In the genomic region with DNA sequence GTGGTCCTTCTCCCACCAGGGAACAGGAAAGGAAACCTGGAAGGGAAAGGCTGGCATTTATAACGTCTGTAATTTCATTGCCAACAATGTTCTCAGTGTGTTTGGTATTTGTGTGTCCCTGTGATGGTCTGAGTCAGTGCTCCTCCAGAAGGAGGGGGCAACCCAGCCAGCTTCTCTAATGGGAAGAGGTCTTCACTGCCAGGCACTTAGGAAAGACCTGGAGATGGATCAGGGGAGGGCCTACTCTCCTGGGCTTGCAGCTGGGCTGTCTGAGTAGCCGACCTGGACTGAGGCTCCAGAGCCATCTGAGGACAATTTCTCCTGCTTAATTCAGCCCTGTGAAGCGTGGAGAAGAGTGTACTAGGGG, we compare ENCODE assay signal across 10 cellular contexts. TPM values are rescaled to one million over a fixed set of nuclear protein-coding genes. Genes with fewer than 3 reads are reported as not detected.
DNase-seq lines count a peak whose midpoint lies in the region; ATAC-seq and TF ChIP-seq lines count a peak whose summit lies in the region.
"Had no signal": no experiment of that assay in that cellular context is flagged by ENCODE, and none has a peak within 500 bp of the region (broad histone marks: within the 10 kb centered on the region; RNA-seq: fewer than 3 reads in every experiment).

No MANE protein-coding gene starts in this region.

- H4K20me1 ChIP-seq in PC-9 (ENCODE audit: insufficient read depth) = no peaks in the 10 kb centered on the region

- H3K4me1 ChIP-seq in ascending aorta (peaks cover 2 to 19% of the 10 kb centered on the region in 2 donors), skeletal muscle satellite cell (ENCODE audit: control insufficient read depth, insufficient read depth, low read length) (peaks cover 10% of the 10 kb centered on the region), PC-9 (replicated peaks; ENCODE audit: insufficient read depth) (no peaks in the 10 kb centered on the region)

- CTCF ChIA-PET in PC-9 (lab: Charles Lee) = no interaction called here

- no peak overlapping the region for H3K4me3 ChIP-seq in ascending aorta
- no peak overlapping the region for H3K4me3 ChIP-seq in skeletal muscle satellite cell (ENCODE audit: low read length)
- H3K4me3 ChIP-seq in PC-9 = no peak overlapping the region

- POLR2A ChIA-PET in PC-9 (lab: Charles Lee; ENCODE audit: unreplicated experiment) = no interaction called here

- H3K9me2 ChIP-seq in PC-9 (ENCODE audit: insufficient read depth) = no peaks in the 10 kb centered on the region

- peak; percentile 80 for ATAC-seq in left ventricle myocardium superior
- ATAC-seq in GM19324 (IDR thresholded peaks at IDR 0.05; ENCODE audit: low FRiP score, unreplicated experiment) = no peak
- ATAC-seq in HG03139 (IDR thresholded peaks at IDR 0.05; ENCODE audit: unreplicated experiment) = no peak

- TF ChIP-seq CTCF in ascending aorta (IDR thresholded peaks at IDR 0.05) (no peak), PC-9 (conservative IDR thresholded peaks at IDR 0.05) (no peak)

- peak overlapping the region; percentile 46 for H3K9ac ChIP-seq in skeletal muscle satellite cell (ENCODE audit: low read depth, low read length)

- BruUV-seq in PC-9 (replicated peaks; lab: Mats Ljungman, UMichigan) = no TSS peak

- H2AFZ ChIP-seq in PC-9 = no peak overlapping the region

- peak; percentile 66 for DNase-seq in GM04504 (ENCODE audit: low read depth)
- peak; percentile 50 to 90 for DNase-seq in ascending aorta (ENCODE audit: low spot score in 2 of 2)
- DNase-seq in left ventricle myocardium superior = peak; percentile 52
- no peak for DNase-seq in PC-9
- no peak for DNase-seq in central memory CD4-positive, alpha-beta T cell
- DNase-seq: NCI-H82; stimulated activated CD4-positive, alpha-beta T cell treated with anti-CD3 and anti-CD28 coated beads, Interleukin-4, amount 100 ng/mL, for 1 hour had no signal

- peak overlapping the region; percentile 85 to 88 for H3K27ac ChIP-seq in ascending aorta
- no peak overlapping the region for H3K27ac ChIP-seq in PC-9

- no peaks in the 10 kb centered on the region for H3F3A ChIP-seq in PC-9 (ENCODE audit: insufficient read depth, low read depth)

- H3K9me3 ChIP-seq in ascending aorta = no peaks in the 10 kb centered on the region
- H3K9me3 ChIP-seq in skeletal muscle satellite cell (replicated peaks; ENCODE audit: low read length) = no peaks in the 10 kb centered on the region
- no peaks in the 10 kb centered on the region for H3K9me3 ChIP-seq in PC-9 (ENCODE audit: insufficient read depth, low read depth)

- intact Hi-C loops in ascending aorta (cut with DNase I) = loop anchor here (1.0 to 5.0 kb wide), 2 partner anchors 39 to 93 kb away; no protein-coding TSS in a partner anchor
- intact Hi-C loops in left ventricle myocardium superior (cut with micrococcal nuclease) = no loop called here
- intact Hi-C loops in PC-9 (cut with micrococcal nuclease; ENCODE audit: unreplicated experiment) = no loop called here

- H3K27me3 ChIP-seq in ascending aorta (no peaks in the 10 kb centered on the region), skeletal muscle satellite cell (ENCODE audit: control insufficient read depth, insufficient read depth, low read length) (peaks cover 6% of the 10 kb centered on the region), PC-9 (ENCODE audit: insufficient read depth, low read depth) (no peaks in the 10 kb centered on the region)

- H3K79me2 ChIP-seq in PC-9 (ENCODE audit: low read depth) = no peaks in the 10 kb centered on the region

- H3K4me2 ChIP-seq in skeletal muscle satellite cell (ENCODE audit: low read length) = peak overlapping the region; percentile 3
- no peak overlapping the region for H3K4me2 ChIP-seq in PC-9

- H3K36me3 ChIP-seq in ascending aorta (no peaks in the 10 kb centered on the region), skeletal muscle satellite cell (ENCODE audit: insufficient read depth, low read length) (no peaks in the 10 kb centered on the region), PC-9 (ENCODE audit: low read depth) (no peaks in the 10 kb centered on the region)

RNA-seq across cellular contexts. Expression of a gene that starts 42.2 kb away (rescaled TPM):
- total RNA-seq in ascending aorta (31.1 TPM), left ventricle myocardium superior (100.0 TPM), PC-9 (2021) (197 and 347 TPM in 2 replicates)
- total RNA-seq in skeletal muscle satellite cell (2012; rRNA removed) = 127 and 170 TPM in 2 replicates

RNA-seq across cellular contexts. Expression of a gene that starts 42.6 kb away (rescaled TPM):
- total RNA-seq in ascending aorta = 26.2 TPM
- 18.4 TPM for total RNA-seq in left ventricle myocardium superior
- total RNA-seq in skeletal muscle satellite cell (2012; rRNA removed) = 87.8 and 97.3 TPM in 2 replicates
- total RNA-seq in PC-9 (2021) = 78.7 and 95.1 TPM in 2 replicates

Comparison
In these comparisons a context has a peak if more than half of its experiments do, and no peak if none do; other contexts are left out.
1. DNase-seq: peak in GM04504 (single experiment), ascending aorta (2 of 2) and left ventricle myocardium superior (single experiment); none in PC-9 (0 of 2) and central memory CD4-positive, alpha-beta T cell (single experiment).